1 cellular context compared by ENCODE assay signal in genomic region chr9:124415102-124415851, GRCh38.
TF ChIP-seq lines count a peak whose summit lies in the region.

Gene PSMB7 (minus strand): TSS chr9:124415442. CDS start chr9:124415425, 17 bp downstream.

TF ChIP-seq in K562, 482 proteins besides CTCF, POLR2A, EP300 and RAD21 (continued from another document and continues in another):
- TF ChIP-seq ZMIZ1 (IDR thresholded peaks at IDR 0.05; ENCODE audit: low read depth in 2 of 2, low read length in 2 of 2) (no peak), MGA (IDR thresholded peaks at IDR 0.05) (no peak), NR2C2 (CRISPR knock-in tag; IDR thresholded peaks at IDR 0.05) (peak; percentile 99), NR2C2 (tag; IDR thresholded peaks at IDR 0.05) (peak; percentile 100), NFIC (IDR thresholded peaks at IDR 0.05) (peak; percentile 54), ZBTB8A (IDR thresholded peaks at IDR 0.05; ENCODE audit: partially characterized antibody) (no peak), ZNF274 (IDR thresholded peaks at IDR 0.05; ENCODE audit: borderline replicate concordance, low read depth, low read length) (no peak), CHD1 (IDR thresholded peaks at IDR 0.05; ENCODE audit: low read length) (no peak), NELFE (IDR thresholded peaks at IDR 0.05; ENCODE audit: insufficient read depth, insufficient read length) (no peak), HDAC3 (IDR thresholded peaks at IDR 0.05; ENCODE audit: borderline replicate concordance, partially characterized antibody) (no peak), ZNF551 (CRISPR knock-in tag; IDR thresholded peaks at IDR 0.05) (no peak), NBN (IDR thresholded peaks at IDR 0.05; ENCODE audit: low read depth) (peak; percentile 51; the same call in 1 of the 2 replicates), YBX1 (IDR thresholded peaks at IDR 0.05) (no peak), HBP1 (CRISPR knock-in tag; IDR thresholded peaks at IDR 0.05) (peak; percentile 66; the same call in 1 of the 2 replicates), ZNF282 (CRISPR knock-in tag; IDR thresholded peaks at IDR 0.05) (no peak), MBD1 (CRISPR knock-in tag; IDR thresholded peaks at IDR 0.05) (peak; percentile 78; the same call in 1 of the 2 replicates), SRF (CRISPR knock-in tag; IDR thresholded peaks at IDR 0.05) (peak in 1 of 2 experiments; percentile 68; a peak in 1 of 4 replicates), ATF1 (CRISPR knock-in tag; IDR thresholded peaks at IDR 0.05) (no peak), ATF1 (tag; IDR thresholded peaks at IDR 0.05) (peak; percentile 82), E2F6 (IDR thresholded peaks at IDR 0.05; ENCODE audit: borderline replicate concordance in 1 of 2, extremely low read depth in 1 of 2, insufficient read depth in 1 of 2, insufficient read length in 1 of 2, low read depth in 1 of 2, low read length in 1 of 2, poor library complexity in 1 of 2, severe bottlenecking in 1 of 2) (no peak), BCLAF1 (IDR thresholded peaks at IDR 0.05; ENCODE audit: borderline replicate concordance in 1 of 2, control insufficient read depth in 1 of 2, low read depth in 2 of 2, low read length in 1 of 2) (peak in 1 of 2 experiments; percentile 89; a peak in 2 of 4 replicates), PBX2 (CRISPR knock-in tag; IDR thresholded peaks at IDR 0.05; ENCODE audit: low read depth) (no peak), PBX2 (tag; conservative IDR thresholded peaks at IDR 0.05; ENCODE audit: low read depth) (0 out of 2 replicates have a peak, but pooled peaks have one; percentile 32), STAG1 (CRISPR knock-in tag; IDR thresholded peaks at IDR 0.05; ENCODE audit: borderline replicate concordance) (no peak), RB1 (IDR thresholded peaks at IDR 0.05; ENCODE audit: low read depth) (peak; percentile 54; the same call in 1 of the 2 replicates)
